ENCODE assay signal across 14 cellular contexts in genomic region chr15:56814429-56814828, GRCh38.
A peak's percentile ranks its signal among the peaks of the same experiment; 100 is the strongest.
DNase-seq lines count a peak whose midpoint lies in the region; TF ChIP-seq lines count a peak whose summit lies in the region.
"Had no signal": no experiment of that assay in that cellular context is flagged by ENCODE, and none has a peak within 500 bp of the region (broad histone marks: within the 10 kb centered on the region; RNA-seq: fewer than 3 reads in every experiment).

No MANE protein-coding gene starts in this region.

- peak overlapping the region; percentile 50 for H3K27ac Mint-ChIP-seq in activated CD4-positive, alpha-beta memory T cell treated with anti-CD3 and anti-CD28 coated beads, Interleukin-2, amount 10 ng/mL, durations not matched to agents 7 days and 5 days
- H3K27ac Mint-ChIP-seq in activated CD4-positive, alpha-beta memory T cell treated with anti-CD3 and anti-CD28 coated beads for 36 hours = no peak overlapping the region
- peak overlapping the region; percentile 84 for H3K27ac Mint-ChIP-seq in dendritic cell treated with granulocyte-macrophage colony-stimulating factor and Interleukin-4, amounts not matched to agents 40 ng/mL and 50 ng/mL, for 4 days

- POLR2A ChIA-PET in activated CD4-positive, alpha-beta memory T cell treated with anti-CD3 and anti-CD28 coated beads, Interleukin-2, amount 10 ng/mL, durations not matched to agents 7 days and 5 days (lab: Charles Lee) = no interaction called here
- POLR2A ChIA-PET in activated CD4-positive, alpha-beta memory T cell treated with anti-CD3 and anti-CD28 coated beads for 36 hours (lab: Charles Lee) = no interaction called here
- POLR2A ChIA-PET in SK-N-SH (lab: Yijun Ruan, JAX) = no interaction called here

- H3K27ac ChIP-seq in SK-N-SH (ENCODE audit: low read depth in 2 of 2, low read length in 1 of 2) = no peak overlapping the region
- H3K27ac ChIP-seq: 22Rv1, BLaER1, HL-60 had no signal

- no peak overlapping the region for H3K9ac ChIP-seq in SK-N-SH
- H3K9ac ChIP-seq: BLaER1 had no signal

- peaks cover 13% of the 10 kb centered on the region for H3K4me1 Mint-ChIP-seq in activated CD4-positive, alpha-beta memory T cell treated with anti-CD3 and anti-CD28 coated beads, Interleukin-2, amount 10 ng/mL, durations not matched to agents 7 days and 5 days
- H3K4me1 Mint-ChIP-seq in activated CD4-positive, alpha-beta memory T cell treated with anti-CD3 and anti-CD28 coated beads for 36 hours (ENCODE audit: low read depth) = no peaks in the 10 kb centered on the region
- H3K4me1 Mint-ChIP-seq in dendritic cell treated with granulocyte-macrophage colony-stimulating factor and Interleukin-4, amounts not matched to agents 40 ng/mL and 50 ng/mL, for 4 days (ENCODE audit: low read depth) = peaks cover 55% of the 10 kb centered on the region

- no peaks in the 10 kb centered on the region for H4K20me1 ChIP-seq in SK-N-SH (ENCODE audit: insufficient read depth)
- H4K20me1 ChIP-seq: BLaER1 had no signal

- DNase-seq in activated CD4-positive, alpha-beta memory T cell treated with anti-CD3 and anti-CD28 coated beads, Interleukin-2, amount 10 ng/mL, durations not matched to agents 7 days and 5 days = no peak
- no peak for DNase-seq in activated CD4-positive, alpha-beta memory T cell treated with anti-CD3 and anti-CD28 coated beads for 36 hours
- DNase-seq in lung microvascular endothelial cell (ENCODE audit: low read depth in 2 of 2) (peak; percentile 39 to 54), amniotic stem cell (lab: John Stamatoyannopoulos, UW) (no peak), NCI-H748 treated with DMSO at 0.1 percent for 48 hours (lab: John Stamatoyannopoulos, UW) (no peak), SK-N-SH (no peak), NCI-H1930 (lab: John Stamatoyannopoulos, UW) (no peak)
- DNase-seq: DMS79, HCEC 1CT had no signal

- TF ChIP-seq RAD21 in SK-N-SH (IDR thresholded peaks at IDR 0.05; ENCODE audit: low read length) = no peak

- H3K27me3 ChIP-seq in SK-N-SH (ENCODE audit: insufficient read depth) = no peaks in the 10 kb centered on the region
- H3K27me3 ChIP-seq: BLaER1 had no signal

- TF ChIP-seq CTCF in SK-N-SH (IDR thresholded peaks at IDR 0.05) = no peak

- no peak overlapping the region for H3K4me2 ChIP-seq in SK-N-SH
- H3K4me2 ChIP-seq: BLaER1 had no signal

- WGBS in SK-N-SH (ENCODE audit: low lambda C conversion rate) = 91% methylated on average over 3 of the region's 3 CpGs

- no peak overlapping the region for H3K4me3 ChIP-seq in SK-N-SH (ENCODE audit: low read depth in 2 of 2, low read length in 1 of 2)
- H3K4me3 ChIP-seq: BLaER1, GM12878 had no signal

- no peaks in the 10 kb centered on the region for H3K79me2 ChIP-seq in SK-N-SH (ENCODE audit: insufficient read depth)

- TF ChIP-seq EP300 in SK-N-SH (IDR thresholded peaks at IDR 0.05; ENCODE audit: borderline replicate concordance in 1 of 2, low read depth in 1 of 2, low read length in 1 of 2) = no peak

- no peaks in the 10 kb centered on the region for H3F3A ChIP-seq in SK-N-SH (replicated peaks; ENCODE audit: insufficient read depth)

- no peaks in the 10 kb centered on the region for H3K9me2 ChIP-seq in SK-N-SH

- no peak overlapping the region for H2AFZ ChIP-seq in SK-N-SH (ENCODE audit: low read depth)

- no peaks in the 10 kb centered on the region for H3K9me3 ChIP-seq in SK-N-SH

- no peaks in the 10 kb centered on the region for H3K36me3 ChIP-seq in SK-N-SH (replicated peaks in 1 of 2; ENCODE audit: control insufficient read depth in 1 of 2, insufficient read depth in 2 of 2, low read length in 1 of 2)
- H3K36me3 ChIP-seq: BLaER1 had no signal

- peaks cover 8% of the 10 kb centered on the region for H3K9me3 Mint-ChIP-seq in activated CD4-positive, alpha-beta memory T cell treated with anti-CD3 and anti-CD28 coated beads, Interleukin-2, amount 10 ng/mL, durations not matched to agents 7 days and 5 days
- peaks cover 9% of the 10 kb centered on the region for H3K9me3 Mint-ChIP-seq in activated CD4-positive, alpha-beta memory T cell treated with anti-CD3 and anti-CD28 coated beads for 36 hours
- H3K9me3 Mint-ChIP-seq in dendritic cell treated with granulocyte-macrophage colony-stimulating factor and Interleukin-4, amounts not matched to agents 40 ng/mL and 50 ng/mL, for 4 days = peaks cover 14% of the 10 kb centered on the region

- CTCF ChIA-PET in activated CD4-positive, alpha-beta memory T cell treated with anti-CD3 and anti-CD28 coated beads, Interleukin-2, amount 10 ng/mL, durations not matched to agents 7 days and 5 days (lab: Charles Lee) = no interaction called here
- CTCF ChIA-PET in activated CD4-positive, alpha-beta memory T cell treated with anti-CD3 and anti-CD28 coated beads for 36 hours (lab: Charles Lee) = no interaction called here
- CTCF ChIA-PET in SK-N-SH (lab: Yijun Ruan, JAX) = no interaction called here

- intact Hi-C loops in activated CD4-positive, alpha-beta memory T cell treated with anti-CD3 and anti-CD28 coated beads for 36 hours (cut with micrococcal nuclease) = no loop called here
- intact Hi-C loops in dendritic cell treated with granulocyte-macrophage colony-stimulating factor and Interleukin-4, amounts not matched to agents 40 ng/mL and 50 ng/mL, for 4 days (cut with micrococcal nuclease) = no loop called here

- H3K27me3 Mint-ChIP-seq in activated CD4-positive, alpha-beta memory T cell treated with anti-CD3 and anti-CD28 coated beads, Interleukin-2, amount 10 ng/mL, durations not matched to agents 7 days and 5 days = no peaks in the 10 kb centered on the region
- H3K27me3 Mint-ChIP-seq in activated CD4-positive, alpha-beta memory T cell treated with anti-CD3 and anti-CD28 coated beads for 36 hours = no peaks in the 10 kb centered on the region
- no peaks in the 10 kb centered on the region for H3K27me3 Mint-ChIP-seq in dendritic cell treated with granulocyte-macrophage colony-stimulating factor and Interleukin-4, amounts not matched to agents 40 ng/mL and 50 ng/mL, for 4 days

- H3K4me1 ChIP-seq in SK-N-SH (ENCODE audit: control insufficient read depth in 1 of 2, insufficient read depth in 2 of 2, low read depth in 1 of 2, low read length in 1 of 2) = peaks cover 0 to 22% of the 10 kb centered on the region in 2 experiments; a peak in 2 of 4 replicates

- H3K4me3 Mint-ChIP-seq in activated CD4-positive, alpha-beta memory T cell treated with anti-CD3 and anti-CD28 coated beads, Interleukin-2, amount 10 ng/mL, durations not matched to agents 7 days and 5 days = no peak overlapping the region
- H3K4me3 Mint-ChIP-seq in activated CD4-positive, alpha-beta memory T cell treated with anti-CD3 and anti-CD28 coated beads for 36 hours = no peak overlapping the region
- no peak overlapping the region for H3K4me3 Mint-ChIP-seq in dendritic cell treated with granulocyte-macrophage colony-stimulating factor and Interleukin-4, amounts not matched to agents 40 ng/mL and 50 ng/mL, for 4 days

- H3K36me3 Mint-ChIP-seq in activated CD4-positive, alpha-beta memory T cell treated with anti-CD3 and anti-CD28 coated beads, Interleukin-2, amount 10 ng/mL, durations not matched to agents 7 days and 5 days (ENCODE audit: low read depth) = no peaks in the 10 kb centered on the region
- peaks cover 2% of the 10 kb centered on the region for H3K36me3 Mint-ChIP-seq in activated CD4-positive, alpha-beta memory T cell treated with anti-CD3 and anti-CD28 coated beads for 36 hours
- H3K36me3 Mint-ChIP-seq in dendritic cell treated with granulocyte-macrophage colony-stimulating factor and Interleukin-4, amounts not matched to agents 40 ng/mL and 50 ng/mL, for 4 days (ENCODE audit: low read depth) = no peaks in the 10 kb centered on the region

TF ChIP-seq in SK-N-SH, 30 proteins besides CTCF, POLR2A, EP300 and RAD21:
- TF ChIP-seq IRF3 (IDR thresholded peaks at IDR 0.05; ENCODE audit: low read depth, low read length) = no peak
- TF ChIP-seq NFIC (IDR thresholded peaks at IDR 0.05; ENCODE audit: borderline replicate concordance) = no peak
- no peak for TF ChIP-seq FOSL2 (IDR thresholded peaks at IDR 0.05; ENCODE audit: borderline replicate concordance, low read depth)
- TF ChIP-seq SIN3A (IDR thresholded peaks at IDR 0.05; ENCODE audit: borderline replicate concordance, low read depth, low read length) = no peak
- no peak for TF ChIP-seq YY1 (IDR thresholded peaks at IDR 0.05; ENCODE audit: low read depth)
- TF ChIP-seq FOXJ3 (CRISPR knock-in tag; IDR thresholded peaks at IDR 0.05) = no peak
- TF ChIP-seq, protein P1, sequence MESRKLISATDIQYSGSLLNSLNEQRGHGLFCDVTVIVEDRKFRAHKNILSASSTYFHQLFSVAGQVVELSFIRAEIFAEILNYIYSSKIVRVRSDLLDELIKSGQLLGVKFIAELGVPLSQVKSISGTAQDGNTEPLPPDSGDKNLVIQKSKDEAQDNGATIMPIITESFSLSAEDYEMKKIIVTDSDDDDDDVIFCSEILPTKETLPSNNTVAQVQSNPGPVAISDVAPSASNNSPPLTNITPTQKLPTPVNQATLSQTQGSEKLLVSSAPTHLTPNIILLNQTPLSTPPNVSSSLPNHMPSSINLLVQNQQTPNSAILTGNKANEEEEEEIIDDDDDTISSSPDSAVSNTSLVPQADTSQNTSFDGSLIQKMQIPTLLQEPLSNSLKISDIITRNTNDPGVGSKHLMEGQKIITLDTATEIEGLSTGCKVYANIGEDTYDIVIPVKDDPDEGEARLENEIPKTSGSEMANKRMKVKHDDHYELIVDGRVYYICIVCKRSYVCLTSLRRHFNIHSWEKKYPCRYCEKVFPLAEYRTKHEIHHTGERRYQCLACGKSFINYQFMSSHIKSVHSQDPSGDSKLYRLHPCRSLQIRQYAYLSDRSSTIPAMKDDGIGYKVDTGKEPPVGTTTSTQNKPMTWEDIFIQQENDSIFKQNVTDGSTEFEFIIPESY (IDR thresholded peaks at IDR 0.05; ENCODE audit: borderline replicate concordance, low read depth) = no peak
- no peak for TF ChIP-seq JUND (IDR thresholded peaks at IDR 0.05)
TF ChIP-seq in SK-N-SH: peak in this region for 0.

Comparison
In these comparisons a context has a peak if more than half of its experiments do, and no peak if none do; other contexts are left out.
1. DNase-seq: peak in lung microvascular endothelial cell (2 of 2); none in activated CD4-positive, alpha-beta memory T cell treated with anti-CD3 and anti-CD28 coated beads, Interleukin-2, amount 10 ng/mL, durations not matched to agents 7 days and 5 days (single experiment), activated CD4-positive, alpha-beta memory T cell treated with anti-CD3 and anti-CD28 coated beads for 36 hours (single experiment), amniotic stem cell (single experiment), NCI-H748 treated with DMSO at 0.1 percent for 48 hours (single experiment), SK-N-SH (single experiment) and NCI-H1930 (0 of 2).